Comparison of ENCODE assay signal across 12 cellular contexts in genomic region chr20:58624687-58625086, GRCh38.
"Had no signal": no experiment of that assay in that cellular context is flagged by ENCODE, and none has a peak within 500 bp of the region (broad histone marks: within the 10 kb centered on the region; RNA-seq: fewer than 3 reads in every experiment).

No MANE protein-coding gene starts in this region.

- H3K4me1 ChIP-seq: thyroid gland, uterus had no signal

- H3K27me3 ChIP-seq: sigmoid colon, thyroid gland, uterus had no signal

- H3K27ac ChIP-seq: thyroid gland had no signal

- H3K4me3 ChIP-seq: sigmoid colon, thyroid gland, uterus had no signal

- DNase-seq: activated CD4-positive, alpha-beta T cell treated with anti-CD3 and anti-CD28 coated beads, Interleukin-2, amount 50 U/mL, for 1 hour; activated CD8-positive, alpha-beta memory T cell treated with anti-CD3 and anti-CD28 coated beads for 24 hours; activated gamma-delta T cell treated with Interleukin-2 at 50 U/mL for 16 hours; activated naive CD8-positive, alpha-beta T cell treated with anti-CD3 and anti-CD28 coated beads, Interleukin-2, amount 10 ng/mL, durations not matched to agents 7 days and 5 days; dermis blood vessel endothelial cell; mesendoderm; nephron progenitor cell; stimulated activated CD4-positive, alpha-beta T cell treated with anti-CD3 and anti-CD28 coated beads, Interleukin-2, amount 100 ng/mL, for 24 hours; thyroid gland; uterus had no signal

- H3K36me3 ChIP-seq: sigmoid colon, thyroid gland, uterus had no signal

- FAIRE-seq: bronchial epithelial cell had no signal

- H3K9me3 ChIP-seq: sigmoid colon, thyroid gland, uterus had no signal
